In the genomic region with DNA sequence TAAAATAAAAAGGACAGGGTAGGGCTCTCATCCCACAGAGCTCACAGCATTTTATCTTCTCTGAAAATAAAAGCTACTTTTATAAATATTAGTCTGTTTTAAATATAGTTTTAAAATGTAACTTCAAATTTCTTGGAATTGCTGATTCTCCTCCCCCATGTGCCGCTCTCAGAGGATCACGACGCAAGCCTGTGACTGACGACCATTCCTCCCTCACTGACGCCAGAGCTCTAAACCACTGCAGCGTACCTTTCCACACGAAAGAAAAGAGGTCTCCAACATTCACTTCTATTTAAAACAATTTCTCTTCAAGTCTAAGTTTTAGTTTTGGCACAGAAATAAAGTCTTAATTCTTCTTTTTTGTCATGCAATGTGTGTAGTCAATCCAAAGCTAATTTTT, we compare ENCODE assay signal across 22 cellular contexts. TPM values are rescaled to one million over a fixed set of nuclear protein-coding genes. Genes with fewer than 3 reads are reported as not detected.
DNase-seq lines count a peak whose midpoint lies in the region; ATAC-seq and TF ChIP-seq lines count a peak whose summit lies in the region.
"Had no signal": no experiment of that assay in that cellular context is flagged by ENCODE, and none has a peak within 500 bp of the region (broad histone marks: within the 10 kb centered on the region; RNA-seq: fewer than 3 reads in every experiment).

No MANE protein-coding gene starts in this region.

- H3K9me3 ChIP-seq in adrenal gland (replicated peaks in 1 of 3) = no peaks in the 10 kb centered on the region
- no peaks in the 10 kb centered on the region for H3K9me3 ChIP-seq in ovary
- H3K9me3 ChIP-seq in transverse colon = no peaks in the 10 kb centered on the region
- H3K9me3 ChIP-seq: SJSA1 had no signal

- H3K27me3 ChIP-seq in adrenal gland (no peaks in the 10 kb centered on the region), ovary (no peaks in the 10 kb centered on the region), transverse colon (no peaks in the 10 kb centered on the region)
- H3K27me3 ChIP-seq: SJSA1 had no signal

- TF ChIP-seq EP300 in ovary (IDR thresholded peaks at IDR 0.05) (no peak), transverse colon (IDR thresholded peaks at IDR 0.05; ENCODE audit: low read depth) (no peak)

- peak overlapping the region in 3 of 5 donors; percentile 15 to 86 (median 83) for H3K27ac ChIP-seq in adrenal gland
- H3K27ac ChIP-seq in ovary = no peak overlapping the region
- peak overlapping the region in 3 of 4 donors; percentile 27 to 57 (median 39) for H3K27ac ChIP-seq in transverse colon
- H3K27ac ChIP-seq: SJSA1 had no signal

- no peak for TF ChIP-seq POLR2A in adrenal gland (IDR thresholded peaks at IDR 0.05)
- TF ChIP-seq POLR2A in ovary (IDR thresholded peaks at IDR 0.05) = no peak
- no peak for TF ChIP-seq POLR2A in transverse colon (IDR thresholded peaks at IDR 0.05)

- H3K4me3 ChIP-seq in adrenal gland (no peak overlapping the region), fibroblast of villous mesenchyme (ENCODE audit: low read depth, low read length) (no peak overlapping the region), ovary (no peak overlapping the region), transverse colon (no peak overlapping the region)
- H3K4me3 ChIP-seq: SJSA1, skin epidermis had no signal

- in situ Hi-C loops in transverse colon (cut with MboI; ENCODE audit: low pct_ligation_motif_present in 1 of 4, low pct_unique_long_range_greater_than_20kb in 1 of 4, low sequenced_read_pairs in 3 of 4) = no loop called here

- H3K4me1 ChIP-seq in adrenal gland (replicated peaks in 1 of 2) (peaks cover 15 to 24% of the 10 kb centered on the region in 2 donors), ovary (ENCODE audit: insufficient read depth) (peaks cover 27% of the 10 kb centered on the region), transverse colon (peaks cover 48 to 69% (median 54%) of the 10 kb centered on the region in 4 donors)
- H3K4me1 ChIP-seq: SJSA1 had no signal

- WGBS in adrenal gland, 4 donors = 73 to 81% (median 78%) methylated on average over 7 of the region's 7 CpGs
- 19 to 33% (median 27%) methylated on average over 7 of the region's 7 CpGs for WGBS in ovary, 3 donors
- 69 to 85% methylated on average over 7 of the region's 7 CpGs for WGBS in transverse colon (ENCODE audit: low coverage in 1 of 2), 2 donors

- no peak for ATAC-seq in HG03175 (IDR thresholded peaks at IDR 0.05; ENCODE audit: unreplicated experiment)
- ATAC-seq: activated CD8-positive, alpha-beta memory T cell treated with anti-CD3 and anti-CD28 coated beads, Interleukin-2, amount 10 ng/mL, durations not matched to agents 7 days and 5 days; left lobe of liver; natural killer cell; Panc1 had no signal

- DNase-seq in adrenal gland (peak in 1 of 7 donors; percentile 19), fibroblast of villous mesenchyme (ENCODE audit: low read depth) (peak; percentile 9), ovary (peak in 4 of 5 donors; percentile 9 to 26 (median 23)), transverse colon (no peak), NCI-H146 treated with DMSO at 0.1 percent for 48 hours (lab: John Stamatoyannopoulos, UW; ENCODE audit: unreplicated experiment) (no peak), DMS 273 (lab: John Stamatoyannopoulos, UW; ENCODE audit: unreplicated experiment) (no peak), HT-29 (ENCODE audit: low spot score) (no peak)
- DNase-seq: activated CD4-positive, alpha-beta T cell treated with anti-CD3 and anti-CD28 coated beads, Interleukin-2, amount 10 ng/mL, durations not matched to agents 24 days and 14 days; CD4-positive, CD25-positive, alpha-beta regulatory T cell; DMS 273 treated with DMSO at 0.1 percent for 48 hours; GOT3; natural killer cell; NCI-H1105; NCI-H510A; NK-92 treated with Interleukin-12 subunit alpha and Interleukin-12 subunit beta, amount 100 ng/mL, for 24 hours; stimulated activated CD4-positive, alpha-beta T cell treated with anti-CD3 and anti-CD28 coated beads, Interleukin-1b, Interleukin-23, amount 100 ng/mL, for 48 hours had no signal

- H3K36me3 ChIP-seq in adrenal gland (replicated peaks in 1 of 2) = peaks cover 0 to 14% of the 10 kb centered on the region in 2 donors
- no peaks in the 10 kb centered on the region for H3K36me3 ChIP-seq in ovary
- H3K36me3 ChIP-seq in transverse colon = peaks cover 0 to 2% (median under 1%) of the 10 kb centered on the region in 4 donors
- H3K36me3 ChIP-seq: SJSA1 had no signal

- intact Hi-C loops in adrenal gland (cut with DNase I) (no loop called here), ovary (cut with DNase I) (loop anchor here in 1 of 4 donors (10.0 kb wide), 1 partner anchor 215 kb away; no protein-coding TSS in a partner anchor), transverse colon (cut with DNase I; ENCODE audit: low total_unique reads) (loop anchor here (10.0 kb wide), 1 partner anchor 215 kb away; no protein-coding TSS in a partner anchor)

- TF ChIP-seq CTCF in adrenal gland (IDR thresholded peaks at IDR 0.05) (no peak), fibroblast of villous mesenchyme (IDR thresholded peaks at IDR 0.05; ENCODE audit: insufficient read depth, low read depth, low read length) (no peak), ovary (IDR thresholded peaks at IDR 0.05) (no peak), transverse colon (IDR thresholded peaks at IDR 0.05) (no peak)

RNA-seq across cellular contexts. Expression of a gene that starts 9.3 kb away (rescaled TPM):
- 10 to 100 TPM; 62.2 to 84.1 (median 72.0) TPM for total RNA-seq in adrenal gland
- polyA plus RNA-seq in adrenal gland = 10 to 100 TPM; 21.7 to 35.2 (median 23.2) TPM
- 27.2 and 29.3 TPM in 2 replicates for total RNA-seq in fibroblast of villous mesenchyme
- 10 to 100 TPM; 26.1 to 60.8 (median 53.9) TPM for total RNA-seq in ovary
- polyA plus RNA-seq in ovary = 10 to 100 TPM; 14.1 to 25.8 TPM
- 100 to 1,000 TPM in 1 of 4 donors, 10 to 100 TPM in 3; 25.9 to 132 (median 50.4) TPM for total RNA-seq in transverse colon
- 53.6 and 91.6 TPM in 2 replicates for total RNA-seq in HT-29 (2014; rRNA removed; shearing (Covaris generic))

Comparison
In these comparisons a context has a peak if more than half of its experiments do, and no peak if none do; other contexts are left out.
1. DNase-seq: peak in fibroblast of villous mesenchyme (single experiment) and ovary (4 of 5); none in transverse colon (single experiment), NCI-H146 treated with DMSO at 0.1 percent for 48 hours (single experiment), DMS 273 (single experiment) and HT-29 (single experiment).
2. H3K27ac ChIP-seq: peak in adrenal gland (3 of 5) and transverse colon (3 of 4); none in ovary (0 of 2).